ENCODE assay signal across 8 cellular contexts in genomic region chr17:57948555-57949420, GRCh38. TPM values are rescaled to one million over a fixed set of nuclear protein-coding genes. Genes with fewer than 3 reads are reported as not detected.
DNase-seq lines count a peak whose midpoint lies in the region; ATAC-seq lines count a peak whose summit lies in the region.

No MANE protein-coding gene starts in this region.

- peak overlapping the region; percentile 74 for H3K27ac ChIP-seq in HUES64 (ENCODE audit: low read depth, low read length)
- peak overlapping the region; percentile 77 for H3K27ac ChIP-seq in angular gyrus (ENCODE audit: low read depth, low read length)
- peak overlapping the region; percentile 94 for H3K27ac ChIP-seq in substantia nigra (ENCODE audit: low read depth, low read length, poor library complexity, severe bottlenecking)

- H3K4me1 ChIP-seq in HUES64 (ENCODE audit: insufficient read depth, low read length), result peaks cover 51% of the 10 kb centered on the region

- DNase-seq in AG20443 (ENCODE audit: low spot score) (peak; percentile 83), islet precursor cell (peak; percentile 96), substantia nigra (lab: John Stamatoyannopoulos, UW) (peak in 2 of 49 donors; percentile 29 to 56)
- DNase-seq in activated CD4-positive, alpha-beta T cell treated with anti-CD3 and anti-CD28 coated beads, Interleukin-2, amount 50 U/mL, for 1 hour, result no peak

- WGBS in HUES64, result 74% methylated on average over 5 of the region's 5 CpGs

- H3K9me3 ChIP-seq in HUES64 (ENCODE audit: insufficient read depth, low read depth, low read length), result no peaks in the 10 kb centered on the region

- no peak for ATAC-seq in HG03520 (IDR thresholded peaks at IDR 0.05; ENCODE audit: unreplicated experiment)
- ATAC-seq in HG03342 (IDR thresholded peaks at IDR 0.05; ENCODE audit: unreplicated experiment), result no peak

- H3K27me3 ChIP-seq in HUES64 (ENCODE audit: insufficient read depth, low read length), result peaks cover 9% of the 10 kb centered on the region; the same call in 1 of the 2 replicates

- H3K36me3 ChIP-seq in HUES64 (ENCODE audit: insufficient read depth, low read length), result no peaks in the 10 kb centered on the region

- H3K9ac ChIP-seq in HUES64 (ENCODE audit: low read depth, low read length), result peak overlapping the region; percentile 53; the same call in 1 of the 2 replicates

- no peak overlapping the region for H3K4me3 ChIP-seq in HUES64 (ENCODE audit: low read length)

RNA-seq across cellular contexts. Expression of gene CUEDC1, which starts 6.4 kb away (rescaled TPM):
- 13.1 TPM for polyA plus RNA-seq in HUES64 (2013, experiment 1 of 2)
- polyA plus RNA-seq in HUES64 (2013, experiment 2 of 2), result 17.7 TPM

RNA-seq across cellular contexts. Expression of gene VEZF1, which starts 39.3 kb away (rescaled TPM):
- polyA plus RNA-seq in HUES64 (2013, experiment 1 of 2), result 66.4 TPM
- polyA plus RNA-seq in HUES64 (2013, experiment 2 of 2), result 76.5 TPM

RNA-seq across cellular contexts. Expression of gene SRSF1, which starts 58.3 kb away (rescaled TPM):
- polyA plus RNA-seq in HUES64 (2013, experiment 1 of 2), result 308 TPM
- 250 TPM for polyA plus RNA-seq in HUES64 (2013, experiment 2 of 2)
